19 cellular contexts compared by ENCODE assay signal in the genomic region with DNA sequence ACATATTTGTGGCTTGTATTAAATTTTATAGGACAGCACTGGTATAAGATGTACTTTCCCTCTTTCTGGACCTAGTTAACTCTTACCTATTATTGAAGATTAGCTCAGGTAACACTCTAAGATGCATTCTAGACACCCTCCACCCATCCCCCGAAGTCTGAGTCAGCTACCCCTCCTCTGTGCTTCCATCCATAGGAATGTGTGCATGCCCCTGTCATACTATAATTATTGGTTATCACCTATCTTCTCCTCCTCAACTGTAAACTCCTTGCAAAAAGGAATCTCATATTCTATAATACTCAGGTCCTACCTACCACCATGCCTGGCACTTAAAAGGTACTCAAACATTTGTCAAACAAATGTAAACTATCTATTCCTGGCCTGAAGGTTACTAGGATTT. TPM values are rescaled to one million over a fixed set of nuclear protein-coding genes. Genes with fewer than 3 reads are reported as not detected.
DNase-seq lines count a peak whose midpoint lies in the region; ATAC-seq and TF ChIP-seq lines count a peak whose summit lies in the region.
"Had no signal": no experiment of that assay in that cellular context is flagged by ENCODE, and none has a peak within 500 bp of the region (broad histone marks: within the 10 kb centered on the region; RNA-seq: fewer than 3 reads in every experiment).

No MANE protein-coding gene starts in this region.

- peaks cover 17% of the 10 kb centered on the region for H3K27me3 ChIP-seq in GM23338 (ENCODE audit: insufficient read depth)
- H3K27me3 ChIP-seq in skeletal muscle satellite cell (ENCODE audit: control insufficient read depth, insufficient read depth, low read length), result no peaks in the 10 kb centered on the region

- no peaks in the 10 kb centered on the region for H3K9me3 ChIP-seq in skeletal muscle satellite cell (replicated peaks; ENCODE audit: low read length)
- H3K9me3 ChIP-seq: lower lobe of right lung had no signal

- H3K27ac Mint-ChIP-seq in GM23338, result no peak overlapping the region
- no peak overlapping the region for H3K27ac Mint-ChIP-seq in endothelial cell (ENCODE audit: unreplicated experiment)
- H3K27ac Mint-ChIP-seq: activated CD8-positive, alpha-beta T cell treated with anti-CD3 and anti-CD28 coated beads, Interleukin-2, amount 10 ng/mL, durations not matched to agents 7 days and 5 days; activated naive CD4-positive, alpha-beta T cell treated with anti-CD3 and anti-CD28 coated beads, Interleukin-2, amount 50 U/mL, for 24 hours; dendritic cell treated with granulocyte-macrophage colony-stimulating factor and Interleukin-4, amounts not matched to agents 40 ng/mL and 50 ng/mL, for 4 days; T-helper 17 cell had no signal

- peaks cover 80% of the 10 kb centered on the region for H3K79me2 ChIP-seq in GM23338 (replicated peaks; ENCODE audit: insufficient read depth)

- H3K4me1 Mint-ChIP-seq in GM23338 (peaks cover 27% of the 10 kb centered on the region), endothelial cell (ENCODE audit: unreplicated experiment) (peaks cover 41% of the 10 kb centered on the region)

- H3K4me2 ChIP-seq in GM23338 (peak overlapping the region; percentile 50; the same call in 1 of the 2 replicates), skeletal muscle satellite cell (ENCODE audit: low read length) (peak overlapping the region; percentile 37)

- H3K36me3 Mint-ChIP-seq in GM23338 (ENCODE audit: low read depth), result peaks cover 3% of the 10 kb centered on the region; the same call in 1 of the 3 replicates
- H3K36me3 Mint-ChIP-seq in endothelial cell (ENCODE audit: low read depth, unreplicated experiment), result peaks cover 13% of the 10 kb centered on the region

- no peak overlapping the region for H3K9ac ChIP-seq in skeletal muscle satellite cell (ENCODE audit: low read depth, low read length)

- no peak for ATAC-seq in GM23338
- no peak for ATAC-seq in GM21825 (IDR thresholded peaks at IDR 0.05; ENCODE audit: unreplicated experiment)
- no peak for ATAC-seq in GM21447 (IDR thresholded peaks at IDR 0.05; ENCODE audit: unreplicated experiment)
- ATAC-seq: activated CD8-positive, alpha-beta T cell treated with anti-CD3 and anti-CD28 coated beads, Interleukin-2, amount 10 ng/mL, durations not matched to agents 7 days and 5 days; activated T-cell treated with anti-CD3 and anti-CD28 coated beads, Interleukin-2, amount 50 U/mL, for 4 hours; lower lobe of right lung; T-helper 17 cell had no signal

- DNase-seq in GM23338 (ENCODE audit: low spot score) (peak; percentile 28), M059J (ENCODE audit: low read depth) (peak; percentile 24), endothelial cell (ENCODE audit: low spot score) (no peak)
- DNase-seq in stimulated activated CD4-positive, alpha-beta T cell treated with anti-CD3 and anti-CD28 coated beads, Interleukin-12 subunit alpha, Interleukin-12 subunit beta, amount 100 ng/mL, for 4 hours, result no peak
- DNase-seq: activated CD8-positive, alpha-beta T cell treated with anti-CD3 and anti-CD28 coated beads, Interleukin-2, amount 10 ng/mL, durations not matched to agents 7 days and 5 days; activated T-cell treated with anti-CD3 and anti-CD28 coated beads, Interleukin-2, amount 50 U/mL, for 4 hours; C1 segment of cervical spinal cord; lower lobe of right lung; NCI-H2029; NCI-H446 treated with DMSO at 0.1 percent for 48 hours; SIG-M5; small intestine; T-helper 17 cell; WERI-Rb-1 had no signal

- H3F3A ChIP-seq in GM23338 (replicated peaks; ENCODE audit: low read depth), result no peaks in the 10 kb centered on the region

- H3K9me2 ChIP-seq in GM23338 (ENCODE audit: insufficient read depth), result no peaks in the 10 kb centered on the region

- TF ChIP-seq CTCF in GM23338 (conservative IDR thresholded peaks at IDR 0.05; ENCODE audit: low read depth in 2 of 2) (no peak), endothelial cell (IDR thresholded peaks at IDR 0.05; ENCODE audit: unreplicated experiment) (no peak)

- H3K4me3 ChIP-seq in GM23338 (peak overlapping the region; percentile 31; the same call in 1 of the 2 replicates), skeletal muscle satellite cell (ENCODE audit: low read length) (no peak overlapping the region)

- peaks cover 41% of the 10 kb centered on the region for H3K4me1 ChIP-seq in GM23338 (ENCODE audit: insufficient read depth)
- peaks cover 38% of the 10 kb centered on the region for H3K4me1 ChIP-seq in skeletal muscle satellite cell (ENCODE audit: control insufficient read depth, insufficient read depth, low read length)

- H3K27me3 Mint-ChIP-seq in GM23338 (ENCODE audit: insufficient read depth, low read depth, poor library complexity) (peaks cover 11% of the 10 kb centered on the region), endothelial cell (ENCODE audit: unreplicated experiment) (peaks cover 14% of the 10 kb centered on the region)
- H3K27me3 Mint-ChIP-seq: activated naive CD4-positive, alpha-beta T cell treated with anti-CD3 and anti-CD28 coated beads, Interleukin-2, amount 50 U/mL, for 24 hours had no signal

- H3K4me3 Mint-ChIP-seq in GM23338, result peak overlapping the region; percentile 39; the same call in 2 of the 3 replicates
- peak overlapping the region; percentile 68 for H3K4me3 Mint-ChIP-seq in endothelial cell (ENCODE audit: unreplicated experiment)
- H3K4me3 Mint-ChIP-seq: activated CD8-positive, alpha-beta T cell treated with anti-CD3 and anti-CD28 coated beads, Interleukin-2, amount 10 ng/mL, durations not matched to agents 7 days and 5 days; activated T-cell treated with anti-CD3 and anti-CD28 coated beads, Interleukin-2, amount 50 U/mL, for 4 hours; dendritic cell treated with granulocyte-macrophage colony-stimulating factor and Interleukin-4, amounts not matched to agents 40 ng/mL and 50 ng/mL, for 4 days; T-helper 17 cell had no signal

- no peak overlapping the region for H3K27ac ChIP-seq in GM23338 (ENCODE audit: low read depth)
- H3K27ac ChIP-seq: WERI-Rb-1 had no signal

- H3K36me3 ChIP-seq in GM23338 (ENCODE audit: insufficient read depth), result no peaks in the 10 kb centered on the region
- no peaks in the 10 kb centered on the region for H3K36me3 ChIP-seq in skeletal muscle satellite cell (ENCODE audit: insufficient read depth, low read length)
- H3K36me3 ChIP-seq: lower lobe of right lung, WERI-Rb-1 had no signal

- H2AFZ ChIP-seq in GM23338, result no peak overlapping the region

- H3K9me3 Mint-ChIP-seq in GM23338, result no peaks in the 10 kb centered on the region; the same call in 2 of the 3 replicates
- no peaks in the 10 kb centered on the region for H3K9me3 Mint-ChIP-seq in endothelial cell (ENCODE audit: unreplicated experiment)
- H3K9me3 Mint-ChIP-seq: activated naive CD4-positive, alpha-beta T cell treated with anti-CD3 and anti-CD28 coated beads, Interleukin-2, amount 50 U/mL, for 24 hours; activated T-cell treated with anti-CD3 and anti-CD28 coated beads, Interleukin-2, amount 50 U/mL, for 4 hours; dendritic cell treated with granulocyte-macrophage colony-stimulating factor and Interleukin-4, amounts not matched to agents 40 ng/mL and 50 ng/mL, for 4 days had no signal

- H4K20me1 ChIP-seq in GM23338 (replicated peaks; ENCODE audit: insufficient read depth), result peaks cover 29% of the 10 kb centered on the region

RNA-seq across cellular contexts. Expression of gene PEAK1, which starts 3.0 kb away (rescaled TPM):
- 22.8 and 34.1 TPM in 2 replicates for total RNA-seq in GM23338 (2014; rRNA removed; shearing (Covaris generic))
- 5.6 and 7.8 TPM in 2 replicates for polyA plus RNA-seq in GM23338 (2016; fragmentation: Nextera tagmentation; extraction: Ambion mirVana)
- total RNA-seq in M059J (2014; rRNA removed; shearing (Covaris generic)), result 10.3 and 12.4 TPM in 2 replicates
- 289 TPM for total RNA-seq in endothelial cell (ENCODE audit: unreplicated experiment)
- total RNA-seq in skeletal muscle satellite cell (2012; rRNA removed), result 24.8 and 25.8 TPM in 2 replicates

RNA-seq across cellular contexts. Expression of gene HMG20A, which starts 3.7 kb away (rescaled TPM):
- total RNA-seq in GM23338 (2014; rRNA removed; shearing (Covaris generic)), result 49.3 and 57.8 TPM in 2 replicates
- polyA plus RNA-seq in GM23338 (2016; fragmentation: Nextera tagmentation; extraction: Ambion mirVana), result 12.2 and 17.8 TPM in 2 replicates
- 23.6 and 51.2 TPM in 2 replicates for total RNA-seq in M059J (2014; rRNA removed; shearing (Covaris generic))
- 111 TPM for total RNA-seq in endothelial cell (ENCODE audit: unreplicated experiment)
- total RNA-seq in skeletal muscle satellite cell (2012; rRNA removed), result 20.3 and 23.6 TPM in 2 replicates

Comparison
In these comparisons a context has a peak if more than half of its experiments do, and no peak if none do; other contexts are left out.
1. DNase-seq: peak in GM23338 (single experiment) and M059J (single experiment); none in endothelial cell (single experiment) and stimulated activated CD4-positive, alpha-beta T cell treated with anti-CD3 and anti-CD28 coated beads, Interleukin-12 subunit alpha, Interleukin-12 subunit beta, amount 100 ng/mL, for 4 hours (single experiment).